In genomic region chr7:85090919-85091567, GRCh38 we compare ENCODE assay signal across 25 cellular contexts.
A peak's percentile ranks its signal among the peaks of the same experiment; 100 is the strongest.
DNase-seq lines count a peak whose midpoint lies in the region; ATAC-seq, FAIRE-seq and TF ChIP-seq lines count a peak whose summit lies in the region.
"Had no signal": no experiment of that assay in that cellular context is flagged by ENCODE, and none has a peak within 500 bp of the region (broad histone marks: within the 10 kb centered on the region; RNA-seq: fewer than 3 reads in every experiment).

No MANE protein-coding gene starts in this region.

- H3K27ac ChIP-seq in HepG2 (ENCODE audit: extremely low read length, insufficient read depth, low read length), result no peak overlapping the region
- no peak overlapping the region for H3K27ac ChIP-seq in right lobe of liver
- peak overlapping the region; percentile 44; the same call in 1 of the 2 replicates for H3K27ac ChIP-seq in SK-N-MC
- H3K27ac ChIP-seq: BLaER1 treated with 17β-estradiol and CSF1 and Interleukin-3, amounts not matched to agents 10 nM and 100 nM; C4-2B had no signal

- no peak for ATAC-seq in HepG2
- ATAC-seq in right lobe of liver, result no peak
- no peak for ATAC-seq in stimulated activated memory B cell treated with anti-CD40 and anti-IgM and Interleukin-4, amounts not matched to agents 10 μg/mL and 1 μg/mL and 100 μg/mL, for 72 hours
- ATAC-seq: CD8-positive, alpha-beta T cell; GM12878 had no signal

- 4% methylated on average over 3 of the region's 3 CpGs for WGBS in HepG2 (ENCODE audit: low lambda C conversion rate)
- WGBS in right lobe of liver (ENCODE audit: insufficient coverage, low coverage, low lambda C conversion rate, missing lambda C conversion rate), result 41% methylated on average over 3 of the region's 3 CpGs

- in situ Hi-C loops in HepG2 (cut with HindIII; ENCODE audit: extremely low pct_ligation_motif_present, low pct_unique_long_range_greater_than_20kb), result no loop called here

- H3K36me3 Mint-ChIP-seq in nephron (ENCODE audit: low read depth), result peaks cover 13% of the 10 kb centered on the region
- H3K36me3 Mint-ChIP-seq in stimulated activated memory B cell treated with anti-CD40 and anti-IgM and Interleukin-4, amounts not matched to agents 10 μg/mL and 1 μg/mL and 100 μg/mL, for 72 hours, result no peaks in the 10 kb centered on the region
- H3K36me3 Mint-ChIP-seq: CD8-positive, alpha-beta T cell had no signal

- TF ChIP-seq CTCF in HepG2 (CRISPR knock-in tag; IDR thresholded peaks at IDR 0.05) (no peak), right lobe of liver (IDR thresholded peaks at IDR 0.05) (no peak), nephron (IDR thresholded peaks at IDR 0.05; ENCODE audit: unreplicated experiment in 3 of 3) (no peak)

- no peak for TF ChIP-seq EP300 in HepG2 (IDR thresholded peaks at IDR 0.05; ENCODE audit: low read depth in 2 of 2, low read length in 2 of 2)
- TF ChIP-seq EP300 in HepG2 (CRISPR knock-in tag; IDR thresholded peaks at IDR 0.05; ENCODE audit: borderline replicate concordance), result no peak

- TF ChIP-seq RAD21 in HepG2 (CRISPR knock-in tag; IDR thresholded peaks at IDR 0.05), result no peak

- TF ChIP-seq POLR2A in HepG2 (IDR thresholded peaks at IDR 0.05; ENCODE audit: insufficient read depth in 1 of 2, low read depth in 2 of 2, low read length in 2 of 2) (no peak), right lobe of liver (IDR thresholded peaks at IDR 0.05) (no peak)

- no peak for FAIRE-seq in HepG2 (lab: Jason Lieb, UNC)
- FAIRE-seq: A204.1, D721Med, GM12878, GM12892, GM18507 had no signal

- no peak overlapping the region for H2AFZ ChIP-seq in HepG2 (ENCODE audit: low read length)

- H4K20me1 ChIP-seq in HepG2 (ENCODE audit: insufficient read depth, low read length), result no peaks in the 10 kb centered on the region
- H4K20me1 ChIP-seq: BLaER1 treated with 17β-estradiol and CSF1 and Interleukin-3, amounts not matched to agents 10 nM and 100 nM had no signal

- H3K4me3 ChIP-seq in HepG2 (replicated peaks in 1 of 3; ENCODE audit: insufficient read depth in 1 of 3, low read depth in 2 of 3, low read length in 3 of 3) (no peak overlapping the region), right lobe of liver (no peak overlapping the region), SK-N-MC (peak overlapping the region; percentile 33)
- H3K4me3 ChIP-seq: BLaER1 treated with 17β-estradiol and CSF1 and Interleukin-3, amounts not matched to agents 10 nM and 100 nM; GM12878 had no signal

- intact Hi-C loops in HepG2 (cut with micrococcal nuclease; ENCODE audit: unreplicated experiment) (no loop called here), right lobe of liver (cut with DNase I) (no loop called here)

- no peaks in the 10 kb centered on the region for H3K27me3 Mint-ChIP-seq in nephron (ENCODE audit: low read depth)
- no peaks in the 10 kb centered on the region for H3K27me3 Mint-ChIP-seq in stimulated activated memory B cell treated with anti-CD40 and anti-IgM and Interleukin-4, amounts not matched to agents 10 μg/mL and 1 μg/mL and 100 μg/mL, for 72 hours
- H3K27me3 Mint-ChIP-seq: B cell; CD4-positive, alpha-beta T cell had no signal

- no TSS peak for BruUV-seq in HepG2 (replicated peaks; lab: Mats Ljungman, UMichigan)

- CTCF ChIA-PET in HepG2 (lab: Yijun Ruan, JAX; ENCODE audit: low intra/inter-chr PET ratio, low total read pairs), result no interaction called here

- H3K9me3 Mint-ChIP-seq in nephron, result no peaks in the 10 kb centered on the region
- H3K9me3 Mint-ChIP-seq in stimulated activated memory B cell treated with anti-CD40 and anti-IgM and Interleukin-4, amounts not matched to agents 10 μg/mL and 1 μg/mL and 100 μg/mL, for 72 hours, result peaks cover 3% of the 10 kb centered on the region
- H3K9me3 Mint-ChIP-seq: CD4-positive, alpha-beta T cell; CD8-positive, alpha-beta T cell had no signal

- H3K27me3 ChIP-seq in HepG2 (ENCODE audit: control insufficient read depth in 1 of 2, insufficient read depth in 2 of 2, low read length in 2 of 2), result no peaks in the 10 kb centered on the region
- H3K27me3 ChIP-seq in right lobe of liver, result no peaks in the 10 kb centered on the region
- H3K27me3 ChIP-seq: BLaER1 treated with 17β-estradiol and CSF1 and Interleukin-3, amounts not matched to agents 10 nM and 100 nM had no signal

- H3K36me3 ChIP-seq in HepG2 (replicated peaks in 1 of 2; ENCODE audit: control insufficient read depth in 1 of 2, insufficient read depth in 2 of 2, low read length in 2 of 2), result no peaks in the 10 kb centered on the region
- H3K36me3 ChIP-seq in right lobe of liver, result no peaks in the 10 kb centered on the region
- H3K36me3 ChIP-seq in SK-N-MC (ENCODE audit: insufficient read depth, low read length), result no peaks in the 10 kb centered on the region
- H3K36me3 ChIP-seq: BLaER1 treated with 17β-estradiol and CSF1 and Interleukin-3, amounts not matched to agents 10 nM and 100 nM had no signal

- H3K27ac Mint-ChIP-seq in nephron, result peak overlapping the region; percentile 19 to 35 (median 32)
- H3K27ac Mint-ChIP-seq in stimulated activated memory B cell treated with anti-CD40 and anti-IgM and Interleukin-4, amounts not matched to agents 10 μg/mL and 1 μg/mL and 100 μg/mL, for 72 hours, result no peak overlapping the region
- H3K27ac Mint-ChIP-seq: B cell; CD4-positive, alpha-beta T cell; CD8-positive, alpha-beta T cell had no signal

- DNase-seq in HepG2 (ENCODE audit: low spot score), result no peak
- no peak for DNase-seq in right lobe of liver
- DNase-seq in EH (ENCODE audit: low read depth), result peak; percentile 41
- DNase-seq in SK-N-MC (ENCODE audit: low read depth, low spot score), result no peak
- no peak for DNase-seq in SW 1271 (lab: John Stamatoyannopoulos, UW)
- no peak for DNase-seq in NCI-H2196 treated with DMSO at 0.1 percent for 48 hours (lab: John Stamatoyannopoulos, UW; ENCODE audit: unreplicated experiment)
- DNase-seq: 8988T; AML-193; Caco-2; Calu3; CD4-positive, alpha-beta T cell; CD8-positive, alpha-beta T cell; DMS79 treated with DMSO at 0.1 percent for 48 hours; EL; GDM1 had no signal

- H3K9me3 ChIP-seq in HepG2 (ENCODE audit: low read length) (no peaks in the 10 kb centered on the region), right lobe of liver (no peaks in the 10 kb centered on the region), SK-N-MC (ENCODE audit: low read depth, low read length) (no peaks in the 10 kb centered on the region)
- H3K9me3 ChIP-seq: BLaER1 treated with 17β-estradiol and CSF1 and Interleukin-3, amounts not matched to agents 10 nM and 100 nM; Caco-2 had no signal

- no peak overlapping the region for H3K4me2 ChIP-seq in HepG2 (ENCODE audit: low read depth, low read length)
- H3K4me2 ChIP-seq: BLaER1 treated with 17β-estradiol and CSF1 and Interleukin-3, amounts not matched to agents 10 nM and 100 nM had no signal

- no peaks in the 10 kb centered on the region for H3K4me1 ChIP-seq in HepG2 (ENCODE audit: insufficient read depth, low read length)
- H3K4me1 ChIP-seq in right lobe of liver, result no peaks in the 10 kb centered on the region
- H3K4me1 ChIP-seq: Caco-2 had no signal

- H3K4me3 Mint-ChIP-seq in nephron, result no peak overlapping the region
- no peak overlapping the region for H3K4me3 Mint-ChIP-seq in stimulated activated memory B cell treated with anti-CD40 and anti-IgM and Interleukin-4, amounts not matched to agents 10 μg/mL and 1 μg/mL and 100 μg/mL, for 72 hours
- H3K4me3 Mint-ChIP-seq: B cell; CD4-positive, alpha-beta T cell; CD8-positive, alpha-beta T cell had no signal

- H3K79me2 ChIP-seq in HepG2 (ENCODE audit: insufficient read depth, low read length), result no peaks in the 10 kb centered on the region

- peaks cover 14% of the 10 kb centered on the region for H3K4me1 Mint-ChIP-seq in nephron
- H3K4me1 Mint-ChIP-seq in stimulated activated memory B cell treated with anti-CD40 and anti-IgM and Interleukin-4, amounts not matched to agents 10 μg/mL and 1 μg/mL and 100 μg/mL, for 72 hours, result no peaks in the 10 kb centered on the region
- H3K4me1 Mint-ChIP-seq: B cell had no signal

- POLR2A ChIA-PET in HepG2 (lab: Yijun Ruan, JAX), result no interaction called here

- H3K9ac ChIP-seq in HepG2 (ENCODE audit: insufficient read depth, low read depth, low read length) (no peak overlapping the region), SK-N-MC (ENCODE audit: insufficient read length) (no peak overlapping the region)
- H3K9ac ChIP-seq: BLaER1 treated with 17β-estradiol and CSF1 and Interleukin-3, amounts not matched to agents 10 nM and 100 nM had no signal

TF ChIP-seq in HepG2, 621 proteins besides CTCF, POLR2A, EP300 and RAD21:
- TF ChIP-seq THAP8 (CRISPR knock-in tag; IDR thresholded peaks at IDR 0.05; ENCODE audit: borderline replicate concordance) (no peak), CENPX (CRISPR knock-in tag; IDR thresholded peaks at IDR 0.05) (no peak), HNRNPK (IDR thresholded peaks at IDR 0.05; ENCODE audit: low read depth, low read length, poor library complexity, severe bottlenecking) (peak; percentile 34), FOSL1 (CRISPR knock-in tag; IDR thresholded peaks at IDR 0.05; ENCODE audit: borderline replicate concordance) (no peak), NFYB (CRISPR knock-in tag; IDR thresholded peaks at IDR 0.05) (no peak)
